ENCODE assay signal across 11 cellular contexts in the genomic region with DNA sequence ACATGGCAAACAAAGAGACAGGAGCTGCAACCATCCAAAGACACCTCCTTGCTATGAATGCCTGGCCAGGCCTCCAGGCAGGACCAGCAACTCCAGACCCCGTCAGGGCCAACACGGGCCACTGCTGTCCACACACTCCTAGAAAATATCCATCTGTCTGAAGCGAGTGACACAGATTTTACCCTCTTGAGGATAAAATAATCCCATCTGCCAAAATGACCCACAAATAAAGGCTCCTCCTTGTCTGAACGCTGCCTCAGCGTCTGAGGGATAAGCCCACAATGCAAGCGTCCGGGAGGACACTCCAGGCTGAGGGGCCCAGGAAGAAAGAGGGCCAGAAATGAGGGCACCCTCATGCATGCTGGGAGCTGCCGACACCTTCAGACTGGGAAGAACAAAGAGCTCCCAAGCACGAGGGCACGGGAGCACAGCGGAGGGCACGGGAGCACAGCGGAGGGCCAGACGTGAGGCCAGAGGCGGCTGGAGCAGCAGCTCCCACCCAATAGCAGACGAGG.
DNase-seq lines count a peak whose midpoint lies in the region; ATAC-seq and TF ChIP-seq lines count a peak whose summit lies in the region.
"Had no signal": no experiment of that assay in that cellular context is flagged by ENCODE, and none has a peak within 500 bp of the region (broad histone marks: within the 10 kb centered on the region; RNA-seq: fewer than 3 reads in every experiment).

No MANE protein-coding gene starts in this region.

- H4K5ac ChIP-seq in mesendoderm (ENCODE audit: low read length) = no peak overlapping the region

- H3K79me2 ChIP-seq in mesendoderm (ENCODE audit: control insufficient read depth, insufficient read depth, low read length) = peaks cover 89% of the 10 kb centered on the region

- H3K9me3 Mint-ChIP-seq in natural killer cell treated with Interleukin-12 subunit alpha and Interleukin-12 subunit beta and Interleukin-15 and Interleukin-18, amount 100 ng/mL, for 72 hours = no peaks in the 10 kb centered on the region
- no peaks in the 10 kb centered on the region for H3K9me3 Mint-ChIP-seq in natural killer cell
- no peaks in the 10 kb centered on the region for H3K9me3 Mint-ChIP-seq in chondrocyte (ENCODE audit: low read depth)

- H4K8ac ChIP-seq in mesendoderm (ENCODE audit: low read depth, low read length) = no peak overlapping the region

- peaks cover 63 to 68% of the 10 kb centered on the region in 2 donors for H3K4me1 Mint-ChIP-seq in natural killer cell treated with Interleukin-12 subunit alpha and Interleukin-12 subunit beta and Interleukin-15 and Interleukin-18, amount 100 ng/mL, for 72 hours (ENCODE audit: low read depth in 2 of 2)
- peaks cover 72 to 78% of the 10 kb centered on the region in 2 donors for H3K4me1 Mint-ChIP-seq in natural killer cell
- peaks cover 64% of the 10 kb centered on the region for H3K4me1 Mint-ChIP-seq in chondrocyte (ENCODE audit: low read depth)

- DNase-seq in natural killer cell treated with Interleukin-12 subunit alpha and Interleukin-12 subunit beta and Interleukin-15 and Interleukin-18, amount 100 ng/mL, for 72 hours (ENCODE audit: low spot score) = no peak
- DNase-seq in natural killer cell (no peak), chondrocyte (ENCODE audit: low spot score) (no peak), mesendoderm (no peak), NCI-H748 (lab: John Stamatoyannopoulos, UW; ENCODE audit: unreplicated experiment) (no peak), NCI-H69 (lab: John Stamatoyannopoulos, UW) (no peak), GM10248 (ENCODE audit: extremely low spot score) (no peak)
- DNase-seq: GF-D8; NCI-H187; stimulated activated naive CD4-positive, alpha-beta T cell had no signal

- POLR2A ChIA-PET in GM10248 (lab: Yijun Ruan, JAX) = no interaction called here

- peak overlapping the region; percentile 59 for H3K23ac ChIP-seq in mesendoderm (ENCODE audit: low read length)

- H3K27me3 Mint-ChIP-seq in natural killer cell treated with Interleukin-12 subunit alpha and Interleukin-12 subunit beta and Interleukin-15 and Interleukin-18, amount 100 ng/mL, for 72 hours = no peaks in the 10 kb centered on the region
- H3K27me3 Mint-ChIP-seq in natural killer cell (ENCODE audit: low read depth in 2 of 2) (no peaks in the 10 kb centered on the region), chondrocyte (ENCODE audit: low read depth) (no peaks in the 10 kb centered on the region)

- no CpG with 5 or more reads among the region's 16 CpGs for WGBS in mesendoderm (ENCODE audit: extremely low coverage, insufficient coverage, low lambda C conversion rate)

- peaks cover 24% of the 10 kb centered on the region for H3K79me1 ChIP-seq in mesendoderm (ENCODE audit: low read length)

- H3K27me3 ChIP-seq in mesendoderm (ENCODE audit: insufficient read depth, low read length, poor library complexity) = no peaks in the 10 kb centered on the region

- H3K4me3 Mint-ChIP-seq in natural killer cell treated with Interleukin-12 subunit alpha and Interleukin-12 subunit beta and Interleukin-15 and Interleukin-18, amount 100 ng/mL, for 72 hours = no peak overlapping the region
- H3K4me3 Mint-ChIP-seq in natural killer cell (no peak overlapping the region), chondrocyte (ENCODE audit: unreplicated experiment) (no peak overlapping the region)

- H3K4me1 ChIP-seq in mesendoderm (ENCODE audit: control insufficient read depth, low read depth, low read length) = peaks cover 2% of the 10 kb centered on the region

- TF ChIP-seq CTCF in natural killer cell (IDR thresholded peaks at IDR 0.05) = no peak
- no peak for TF ChIP-seq CTCF in chondrocyte (IDR thresholded peaks at IDR 0.05)
- no peak for TF ChIP-seq CTCF in GM10248 (IDR thresholded peaks at IDR 0.05; ENCODE audit: control extremely low read depth, extremely low read depth, low read depth, missing control alignments)

- H3K4me3 ChIP-seq in mesendoderm (ENCODE audit: low read length) = no peak overlapping the region

- CTCF ChIA-PET in GM10248 (lab: Yijun Ruan, JAX) = no interaction called here

- H2BK15ac ChIP-seq in mesendoderm (replicated peaks; ENCODE audit: low read depth) = no peak overlapping the region

- no peak for ATAC-seq in natural killer cell treated with Interleukin-12 subunit alpha and Interleukin-12 subunit beta and Interleukin-15 and Interleukin-18, amount 100 ng/mL, for 72 hours
- no peak for ATAC-seq in natural killer cell
- ATAC-seq in HG03571 (IDR thresholded peaks at IDR 0.05; ENCODE audit: unreplicated experiment) = no peak

- intact Hi-C loops in natural killer cell (cut with micrococcal nuclease) = no loop called here

- H3K56ac ChIP-seq in mesendoderm (ENCODE audit: low read length) = peak overlapping the region; percentile 63

- H3K36me3 ChIP-seq in mesendoderm (ENCODE audit: control insufficient read depth, insufficient read depth, low read length) = no peaks in the 10 kb centered on the region

- no peak overlapping the region for H3K18ac ChIP-seq in mesendoderm (ENCODE audit: low read length)

- H3K9ac ChIP-seq in mesendoderm (ENCODE audit: low read length) = no peak overlapping the region

- H3K4ac ChIP-seq in mesendoderm (ENCODE audit: low read depth, low read length) = no peak overlapping the region

- no peak overlapping the region for H2BK120ac ChIP-seq in mesendoderm (ENCODE audit: low read depth, low read length)

- H2BK5ac ChIP-seq in mesendoderm (ENCODE audit: low read length) = no peak overlapping the region

- H3K36me3 Mint-ChIP-seq in natural killer cell treated with Interleukin-12 subunit alpha and Interleukin-12 subunit beta and Interleukin-15 and Interleukin-18, amount 100 ng/mL, for 72 hours = no peaks in the 10 kb centered on the region
- H3K36me3 Mint-ChIP-seq in natural killer cell (no peaks in the 10 kb centered on the region), chondrocyte (ENCODE audit: low read depth) (no peaks in the 10 kb centered on the region)

- H3K27ac Mint-ChIP-seq in natural killer cell treated with Interleukin-12 subunit alpha and Interleukin-12 subunit beta and Interleukin-15 and Interleukin-18, amount 100 ng/mL, for 72 hours = peak overlapping the region; percentile 23 to 33
- H3K27ac Mint-ChIP-seq in natural killer cell = peak overlapping the region in 1 of 2 donors; percentile 29
- peak overlapping the region; percentile 84 for H3K27ac Mint-ChIP-seq in chondrocyte (ENCODE audit: unreplicated experiment)

- H3K27ac ChIP-seq in mesendoderm (ENCODE audit: low read depth, low read length) = no peak overlapping the region

- no peak overlapping the region for H3K4me2 ChIP-seq in mesendoderm (ENCODE audit: low read length)

- no peak overlapping the region for H2AK5ac ChIP-seq in mesendoderm (ENCODE audit: low read length)
